Comparison of ENCODE assay signal across 8 cellular contexts in the genomic region with DNA sequence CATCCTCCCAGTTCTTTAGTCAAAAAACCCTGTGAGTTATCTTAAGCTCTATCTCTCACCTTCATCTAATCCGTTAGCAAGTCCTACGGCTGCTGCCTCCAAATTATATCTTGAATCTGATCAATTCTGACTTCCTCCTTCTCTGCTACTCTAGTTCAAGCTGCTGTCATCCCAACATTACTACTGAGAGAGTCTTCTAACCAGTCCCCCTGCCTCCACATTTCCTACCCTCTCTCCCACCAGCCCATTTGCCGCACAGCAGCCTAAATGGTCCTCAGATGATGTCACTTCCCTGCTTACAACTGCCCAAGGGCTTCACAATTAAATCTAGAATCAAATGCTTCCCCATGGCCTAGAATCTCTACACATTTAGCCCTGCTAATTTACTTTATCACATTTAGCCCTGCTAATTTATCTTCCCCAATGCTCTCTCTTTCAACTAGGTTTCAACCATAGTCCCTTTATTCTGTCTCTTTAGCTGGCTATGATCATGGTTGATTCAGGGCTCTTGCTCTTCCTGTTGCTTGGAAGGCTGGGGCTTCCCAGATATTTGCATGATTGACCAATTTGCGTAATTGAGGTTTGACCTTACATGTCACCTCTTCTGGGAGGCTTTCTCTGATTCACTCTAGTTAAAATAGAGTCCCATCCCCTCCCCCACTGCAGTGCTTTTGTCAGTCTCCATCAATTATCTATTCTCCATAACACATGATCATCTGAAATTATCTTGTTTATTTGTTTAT. TPM values are rescaled to one million over a fixed set of nuclear protein-coding genes. Genes with fewer than 3 reads are reported as not detected.
A peak's percentile ranks its signal among the peaks of the same experiment; 100 is the strongest.
DNase-seq lines count a peak whose midpoint lies in the region; ATAC-seq and TF ChIP-seq lines count a peak whose summit lies in the region.

No MANE protein-coding gene starts in this region.

- H3K4me3 Mint-ChIP-seq in Caco-2 (ENCODE audit: unreplicated experiment) = no peak overlapping the region

- H3K9me3 ChIP-seq in esophagus squamous epithelium (no peaks in the 10 kb centered on the region), Caco-2 (no peaks in the 10 kb centered on the region)

- no TSS peak for BruUV-seq in Caco-2 (replicated peaks; lab: Mats Ljungman, UMichigan)

- 69 to 77% methylated on average over 4 of the region's 4 CpGs for WGBS in esophagus squamous epithelium, 2 donors

- no peak for TF ChIP-seq POLR2A in esophagus squamous epithelium (IDR thresholded peaks at IDR 0.05)

- H3K4me1 ChIP-seq in esophagus squamous epithelium (no peaks in the 10 kb centered on the region), Caco-2 (peaks cover 15% of the 10 kb centered on the region)

- H3K36me3 ChIP-seq in esophagus squamous epithelium = no peaks in the 10 kb centered on the region
- H3K36me3 ChIP-seq in Caco-2 (ENCODE audit: control insufficient read depth, insufficient read depth, low read length) = no peaks in the 10 kb centered on the region

- no peak overlapping the region for H3K27ac Mint-ChIP-seq in Caco-2 (ENCODE audit: unreplicated experiment)

- POLR2A ChIA-PET in GM10248 (lab: Yijun Ruan, JAX) = no interaction called here
- POLR2A ChIA-PET in Caco-2 (lab: Charles Lee) = no interaction called here

- H3K36me3 Mint-ChIP-seq in Caco-2 (ENCODE audit: insufficient read depth, unreplicated experiment) = no peaks in the 10 kb centered on the region

- DNase-seq in GM10248 (ENCODE audit: extremely low spot score) = peak; percentile 31
- DNase-seq in astrocyte of the hippocampus (ENCODE audit: low read depth, low spot score) = peak; percentile 82
- no peak for DNase-seq in HuH-7 (ENCODE audit: low spot score)
- no peak for DNase-seq in OCI-M2 (lab: John Stamatoyannopoulos, UW; ENCODE audit: unreplicated experiment)
- DNase-seq in esophagus squamous epithelium (lab: John Stamatoyannopoulos, UW) = no peak
- no peak for DNase-seq in Caco-2

- peaks cover 12% of the 10 kb centered on the region for H3K9me3 Mint-ChIP-seq in Caco-2 (ENCODE audit: unreplicated experiment)

- intact Hi-C loops in esophagus squamous epithelium (cut with DNase I) = no loop called here
- intact Hi-C loops in Caco-2 (cut with micrococcal nuclease; ENCODE audit: unreplicated experiment) = no loop called here

- CTCF ChIA-PET in GM10248 (lab: Yijun Ruan, JAX) = interaction anchor here (1.1 to 3.7 kb wide), 2 partner anchors 13 to 20 kb away, joined by 3 to 16 read pairs; no protein-coding TSS in a partner anchor
- CTCF ChIA-PET in Caco-2 (lab: Charles Lee) = no interaction called here

- no peaks in the 10 kb centered on the region for H3K27me3 Mint-ChIP-seq in Caco-2 (ENCODE audit: insufficient read depth, unreplicated experiment)

- TF ChIP-seq CTCF in GM10248 (IDR thresholded peaks at IDR 0.05; ENCODE audit: control extremely low read depth, extremely low read depth, low read depth, missing control alignments) (no peak), esophagus squamous epithelium (IDR thresholded peaks at IDR 0.05) (no peak), Caco-2 (IDR thresholded peaks at IDR 0.05; ENCODE audit: insufficient read depth in 1 of 2, low read depth in 1 of 2, low read length in 1 of 2, severe bottlenecking in 1 of 2, unreplicated experiment in 1 of 2) (no peak)

- ATAC-seq in GM21367 (IDR thresholded peaks at IDR 0.05; ENCODE audit: unreplicated experiment) = peak; percentile 89
- peak; percentile 85 for ATAC-seq in HG03469 (IDR thresholded peaks at IDR 0.05; ENCODE audit: unreplicated experiment)

- no peak overlapping the region for H3K27ac ChIP-seq in esophagus squamous epithelium

- H3K4me3 ChIP-seq in esophagus squamous epithelium = no peak overlapping the region
- no peak overlapping the region for H3K4me3 ChIP-seq in Caco-2 (ENCODE audit: low read depth, low read length)

- H3K27me3 ChIP-seq in esophagus squamous epithelium (no peaks in the 10 kb centered on the region), Caco-2 (replicated peaks; ENCODE audit: control insufficient read depth, insufficient read depth, low read length) (no peaks in the 10 kb centered on the region)

- peaks cover 22% of the 10 kb centered on the region for H3K4me1 Mint-ChIP-seq in Caco-2 (ENCODE audit: low read depth, unreplicated experiment)

RNA-seq across cellular contexts. Expression of gene ARL14, which starts 11.0 kb away (rescaled TPM):
- total RNA-seq in esophagus squamous epithelium = under 1 TPM in 3 of 4 donors, not detected in 1; 0.70 to 0.92 (median 0.76) TPM
- 0.81 and 0.84 TPM in 2 replicates for total RNA-seq in Caco-2 (2022)

Comparison
In these comparisons a context has a peak if more than half of its experiments do, and no peak if none do; other contexts are left out.
1. DNase-seq: peak in GM10248 (single experiment) and astrocyte of the hippocampus (single experiment); none in HuH-7 (single experiment), OCI-M2 (single experiment), esophagus squamous epithelium (single experiment) and Caco-2 (0 of 2).